Comparison of ENCODE assay signal across 8 cellular contexts in genomic region chr19:2231621-2232221, GRCh38.
DNase-seq lines count a peak whose midpoint lies in the region; ATAC-seq and TF ChIP-seq lines count a peak whose summit lies in the region.
"Had no signal": no experiment of that assay in that cellular context is flagged by ENCODE, and none has a peak within 500 bp of the region (broad histone marks: within the 10 kb centered on the region; RNA-seq: fewer than 3 reads in every experiment).

No MANE protein-coding gene starts in this region.

- TF ChIP-seq POLR2A in GM15510 (IDR thresholded peaks at IDR 0.05; ENCODE audit: borderline replicate concordance, extremely low read depth, insufficient read length) = peak; percentile 17

- DNase-seq in NCI-H69 (lab: John Stamatoyannopoulos, UW) (peak; percentile 53), left kidney (ENCODE audit: low read depth, low spot score) (peak; percentile 16)
- DNase-seq in stimulated activated CD8-positive, alpha-beta memory T cell treated with anti-CD3 and anti-CD28 coated beads, Interleukin-4, amount 100 ng/mL, for 48 hours = no peak
- DNase-seq: esophagus squamous epithelium had no signal

- ATAC-seq in GM21367 (IDR thresholded peaks at IDR 0.05; ENCODE audit: unreplicated experiment) (no peak), GM18519 (IDR thresholded peaks at IDR 0.05; ENCODE audit: low FRiP score, unreplicated experiment) (no peak)
- ATAC-seq: activated CD4-positive, CD25-positive, alpha-beta regulatory T cell treated with anti-CD3 and anti-CD28 coated beads, Interleukin-2, amount 50 U/mL, for 24 hours had no signal
